In genomic region chr7:107712025-107712424, GRCh38 we compare ENCODE assay signal across 24 cellular contexts. TPM values are rescaled to one million over a fixed set of nuclear protein-coding genes. Genes with fewer than 3 reads are reported as not detected.
DNase-seq lines count a peak whose midpoint lies in the region; ATAC-seq and TF ChIP-seq lines count a peak whose summit lies in the region.
"Had no signal": no experiment of that assay in that cellular context is flagged by ENCODE, and none has a peak within 500 bp of the region (broad histone marks: within the 10 kb centered on the region; RNA-seq: fewer than 3 reads in every experiment).

No MANE protein-coding gene starts in this region.

- no peaks in the 10 kb centered on the region for H3K9me3 ChIP-seq in upper lobe of right lung
- H3K9me3 ChIP-seq: Caco-2, ovary had no signal

- H3K27me3 ChIP-seq in upper lobe of right lung = no peaks in the 10 kb centered on the region
- H3K27me3 ChIP-seq: ovary had no signal

- peak; percentile 50 for ATAC-seq in upper lobe of right lung
- ATAC-seq: activated naive CD8-positive, alpha-beta T cell treated with anti-CD3 and anti-CD28 coated beads, Interleukin-2, amount 50 U/mL, for 24 hours; K562; stimulated activated effector memory CD8-positive, alpha-beta T cell treated with anti-CD3 and anti-CD28 coated beads, Interleukin-12 subunit alpha, Interleukin-12 subunit beta, amount 100 ng/mL, for 72 hours had no signal

- H3K4me3 ChIP-seq in upper lobe of right lung = no peak overlapping the region
- H3K4me3 ChIP-seq: coronary artery, K562, ovary had no signal

- H3K36me3 ChIP-seq in upper lobe of right lung = no peaks in the 10 kb centered on the region
- H3K36me3 ChIP-seq: ovary had no signal

- intact Hi-C loops in upper lobe of right lung (cut with DNase I) = no loop called here

- DNase-seq in NCI-H1092 treated with DMSO at 0.1 percent for 48 hours (lab: John Stamatoyannopoulos, UW) = peak; percentile 89
- peak; percentile 76 for DNase-seq in NCI-H2029 (lab: John Stamatoyannopoulos, UW)
- DNase-seq in NCI-H510A (lab: John Stamatoyannopoulos, UW) = peak; percentile 16
- DNase-seq in upper lobe of right lung = no peak
- DNase-seq in NAMALWA (ENCODE audit: low spot score) = no peak
- no peak for DNase-seq in stimulated activated CD4-positive, alpha-beta T cell treated with anti-CD3 and anti-CD28 coated beads, Interleukin-1b, Interleukin-23, amount 100 ng/mL, for 48 hours
- no peak for DNase-seq in activated CD4-positive, alpha-beta T cell treated with anti-CD3 and anti-CD28 coated beads, Interleukin-2, amount 50 U/mL, for 4 hours
- DNase-seq: activated naive CD4-positive, alpha-beta T cell; activated naive CD8-positive, alpha-beta T cell treated with anti-CD3 and anti-CD28 coated beads, Interleukin-2, amount 50 U/mL, for 24 hours; Caco-2; effector CD8-positive, alpha-beta T cell; hippocampal formation; NCI-H1694 treated with DMSO at 0.1 percent for 48 hours; NCI-H524 treated with DMSO at 0.1 percent for 48 hours; ovary; stimulated activated CD4-positive, alpha-beta T cell treated with anti-CD3 and anti-CD28 coated beads, Interleukin-15, amount 100 ng/mL, for 24 hours; trophoblast cell had no signal

- no peaks in the 10 kb centered on the region for H3K4me1 ChIP-seq in upper lobe of right lung
- H3K4me1 ChIP-seq: Caco-2 had no signal

- H3K27ac ChIP-seq in upper lobe of right lung = no peak overlapping the region
- H3K27ac ChIP-seq: C4-2B, coronary artery, epithelial cell of prostate, ovary had no signal

- TF ChIP-seq CTCF in upper lobe of right lung (IDR thresholded peaks at IDR 0.05) = no peak

RNA-seq across cellular contexts. Expression of gene CBLL1, which starts 31.9 kb away (rescaled TPM):
- 22.8 TPM for total RNA-seq in upper lobe of right lung

RNA-seq across cellular contexts. Expression of gene SLC26A4, which starts 51.4 kb away (rescaled TPM):
- 1.0 TPM for total RNA-seq in upper lobe of right lung
- total RNA-seq: Caco-2, HT-29, PC-3 had no signal

Comparison
In these comparisons a context has a peak if more than half of its experiments do, and no peak if none do; other contexts are left out.
1. DNase-seq: peak in NCI-H1092 treated with DMSO at 0.1 percent for 48 hours (single experiment), NCI-H2029 (single experiment) and NCI-H510A (single experiment); none in upper lobe of right lung (single experiment), NAMALWA (single experiment), stimulated activated CD4-positive, alpha-beta T cell treated with anti-CD3 and anti-CD28 coated beads, Interleukin-1b, Interleukin-23, amount 100 ng/mL, for 48 hours (single experiment) and activated CD4-positive, alpha-beta T cell treated with anti-CD3 and anti-CD28 coated beads, Interleukin-2, amount 50 U/mL, for 4 hours (0 of 2).